ENCODE assay signal across 12 cellular contexts in the genomic region with DNA sequence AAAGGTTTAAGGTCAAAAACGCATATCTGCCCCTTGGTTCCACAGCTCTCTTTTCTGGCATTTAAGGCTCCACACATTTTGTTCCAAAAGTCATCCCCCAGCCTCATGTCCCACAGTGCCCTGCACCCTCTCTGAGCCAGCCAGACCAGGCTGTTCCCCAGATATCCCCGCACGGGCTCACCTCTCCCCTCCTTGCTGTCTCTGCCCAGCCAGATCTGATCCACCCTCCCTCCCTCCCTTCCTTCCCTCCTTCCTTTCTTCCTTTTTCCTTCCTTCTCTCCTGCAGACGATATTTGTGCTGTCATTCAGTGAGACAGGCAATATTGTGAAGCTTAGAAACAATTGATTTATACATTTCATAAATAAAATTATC. TPM values are rescaled to one million over a fixed set of nuclear protein-coding genes. Genes with fewer than 3 reads are reported as not detected.
DNase-seq lines count a peak whose midpoint lies in the region; ATAC-seq and TF ChIP-seq lines count a peak whose summit lies in the region.
"Had no signal": no experiment of that assay in that cellular context is flagged by ENCODE, and none has a peak within 500 bp of the region (broad histone marks: within the 10 kb centered on the region; RNA-seq: fewer than 3 reads in every experiment).

No MANE protein-coding gene starts in this region.

- H3K79me2 ChIP-seq in PC-9 (ENCODE audit: low read depth): no peaks in the 10 kb centered on the region
- no peaks in the 10 kb centered on the region for H3K79me2 ChIP-seq in OCI-LY7 (ENCODE audit: insufficient read depth, low read depth, low read length)

- no TSS peak for BruUV-seq in PC-9 (replicated peaks; lab: Mats Ljungman, UMichigan)
- no TSS peak for BruUV-seq in OCI-LY7 (replicated peaks; lab: Mats Ljungman, UMichigan)

- H3K4me3 ChIP-seq in PC-9 (peak overlapping the region; percentile 5; the same call in 1 of the 2 replicates), duodenal mucosa (ENCODE audit: low read depth in 1 of 2, low read length in 2 of 2) (no peak overlapping the region), thoracic aorta (peak overlapping the region; percentile 40), OCI-LY7 (ENCODE audit: low read depth, low read length, poor library complexity, severe bottlenecking) (no peak overlapping the region)

- H2AFZ ChIP-seq in PC-9 (peak overlapping the region; percentile 69; the same call in 1 of the 2 replicates), OCI-LY7 (ENCODE audit: low read length) (no peak overlapping the region)

- H3K9ac ChIP-seq in duodenal mucosa (ENCODE audit: low read depth in 1 of 2, low read length in 2 of 2): no peak overlapping the region

- peak overlapping the region; percentile 63 for H3K4me2 ChIP-seq in PC-9
- no peak overlapping the region for H3K4me2 ChIP-seq in OCI-LY7 (ENCODE audit: low read length)

- TF ChIP-seq CTCF in PC-9 (conservative IDR thresholded peaks at IDR 0.05): no peak
- no peak for TF ChIP-seq CTCF in mesothelial cell of epicardium (IDR thresholded peaks at IDR 0.05; ENCODE audit: unreplicated experiment)
- no peak for TF ChIP-seq CTCF in thoracic aorta (IDR thresholded peaks at IDR 0.05)
- TF ChIP-seq CTCF in OCI-LY7 (conservative IDR thresholded peaks at IDR 0.05; ENCODE audit: low read length): no peak

- peak overlapping the region; percentile 3 for H3K27ac Mint-ChIP-seq in mesothelial cell of epicardium
- H3K27ac Mint-ChIP-seq: activated T-helper 17 cell treated with anti-CD3 and anti-CD28 coated beads, Interleukin-2, amount 50 U/mL, for 72 hours had no signal

- H3K9me3 Mint-ChIP-seq in mesothelial cell of epicardium: no peaks in the 10 kb centered on the region
- H3K9me3 Mint-ChIP-seq: activated T-helper 17 cell treated with anti-CD3 and anti-CD28 coated beads, Interleukin-2, amount 50 U/mL, for 72 hours had no signal

- CTCF ChIA-PET in PC-9 (lab: Charles Lee) (interaction anchor here (0.6 to 2.5 kb wide), 8 partner anchors 17 to 224 kb away, joined by 3 to 10 read pairs (median 4); no protein-coding TSS in a partner anchor), OCI-LY7 (lab: Charles Lee; ENCODE audit: unreplicated experiment) (interaction anchor here (0.6 to 0.9 kb wide), 2 partner anchors 10 to 33 kb away, joined by 4 to 5 read pairs; no protein-coding TSS in a partner anchor)

- no peaks in the 10 kb centered on the region for H3K27me3 Mint-ChIP-seq in mesothelial cell of epicardium (ENCODE audit: low read depth)
- H3K27me3 Mint-ChIP-seq: activated T-helper 17 cell treated with anti-CD3 and anti-CD28 coated beads, Interleukin-2, amount 50 U/mL, for 72 hours had no signal

- intact Hi-C loops in PC-9 (cut with micrococcal nuclease; ENCODE audit: unreplicated experiment) (loop anchor here (1.0 kb wide), 6 partner anchors 24 to 170 kb away; no protein-coding TSS in a partner anchor), OCI-LY7 (cut with micrococcal nuclease; ENCODE audit: unreplicated experiment) (no loop called here)

- peaks cover 37% of the 10 kb centered on the region for H3F3A ChIP-seq in PC-9 (ENCODE audit: insufficient read depth, low read depth)

- peaks cover 14% of the 10 kb centered on the region for H3K4me1 Mint-ChIP-seq in mesothelial cell of epicardium
- H3K4me1 Mint-ChIP-seq: activated T-helper 17 cell treated with anti-CD3 and anti-CD28 coated beads, Interleukin-2, amount 50 U/mL, for 72 hours had no signal

- H3K4me3 Mint-ChIP-seq in mesothelial cell of epicardium: no peak overlapping the region
- H3K4me3 Mint-ChIP-seq: activated T-helper 17 cell treated with anti-CD3 and anti-CD28 coated beads, Interleukin-2, amount 50 U/mL, for 72 hours had no signal

- H3K9me3 ChIP-seq in PC-9 (ENCODE audit: insufficient read depth, low read depth) (no peaks in the 10 kb centered on the region), duodenal mucosa (ENCODE audit: control insufficient read depth in 1 of 2, low read length in 2 of 2) (no peaks in the 10 kb centered on the region), thoracic aorta (no peaks in the 10 kb centered on the region), OCI-LY7 (ENCODE audit: low read length) (no peaks in the 10 kb centered on the region)

- no peaks in the 10 kb centered on the region for H4K20me1 ChIP-seq in PC-9 (ENCODE audit: insufficient read depth)
- H4K20me1 ChIP-seq in OCI-LY7 (ENCODE audit: insufficient read depth, low read length): no peaks in the 10 kb centered on the region

- ATAC-seq in thoracic aorta (ENCODE audit: insufficient number of reproducible peaks, low FRiP score, low read depth): no peak
- no peak for ATAC-seq in stimulated activated naive CD8-positive, alpha-beta T cell treated with anti-CD3 and anti-CD28 coated beads, Interleukin-15, Interleukin-2, amounts not matched to agents 100 U/mL and 50 U/mL, for 24 hours
- ATAC-seq: activated T-helper 17 cell treated with anti-CD3 and anti-CD28 coated beads, Interleukin-2, amount 50 U/mL, for 72 hours had no signal

- H3K9me2 ChIP-seq in PC-9 (ENCODE audit: insufficient read depth) (no peaks in the 10 kb centered on the region), OCI-LY7 (ENCODE audit: insufficient read depth, low read length) (no peaks in the 10 kb centered on the region)

- POLR2A ChIA-PET in PC-9 (lab: Charles Lee; ENCODE audit: unreplicated experiment): interaction anchor here (0.5 to 1.2 kb wide), 7 partner anchors 31 to 249 kb away, joined by 5 to 12 read pairs (median 10); partner anchors contain the start of genes ATP6V0E1 and RPL26L1
- POLR2A ChIA-PET in OCI-LY7 (lab: Charles Lee): interaction anchor here (0.6 kb wide), 1 partner anchor 45 kb away, joined by 4 read pairs; no protein-coding TSS in a partner anchor

- H3K4me1 ChIP-seq in PC-9 (replicated peaks; ENCODE audit: insufficient read depth) (peaks cover 44% of the 10 kb centered on the region), duodenal mucosa (ENCODE audit: control insufficient read depth in 1 of 2, insufficient read depth in 2 of 2, low read length in 2 of 2) (peaks cover 11 to 16% of the 10 kb centered on the region in 2 donors), thoracic aorta (ENCODE audit: control insufficient read depth in 1 of 2, low read depth in 2 of 2) (peaks cover 25 to 54% of the 10 kb centered on the region in 2 donors), OCI-LY7 (ENCODE audit: insufficient read depth, low read length, poor library complexity, severe bottlenecking) (no peaks in the 10 kb centered on the region)

- H3K27ac ChIP-seq in PC-9 (peak overlapping the region; percentile 96), duodenal mucosa (ENCODE audit: low read depth, low read length) (peak overlapping the region; percentile 81), thoracic aorta (peak overlapping the region; percentile 94 to 99), OCI-LY7 (ENCODE audit: low read depth, low read length, poor library complexity, severe bottlenecking) (no peak overlapping the region)
- H3K27ac ChIP-seq: VCaP had no signal

- H3K27me3 ChIP-seq in PC-9 (ENCODE audit: insufficient read depth, low read depth) (no peaks in the 10 kb centered on the region), duodenal mucosa (ENCODE audit: control insufficient read depth in 1 of 2, insufficient read depth in 2 of 2, low read length in 2 of 2) (no peaks in the 10 kb centered on the region), thoracic aorta (replicated peaks; ENCODE audit: insufficient read depth) (no peaks in the 10 kb centered on the region)

- no peaks in the 10 kb centered on the region for H3K36me3 Mint-ChIP-seq in mesothelial cell of epicardium

- H3K36me3 ChIP-seq in PC-9 (ENCODE audit: low read depth) (no peaks in the 10 kb centered on the region), duodenal mucosa (ENCODE audit: control insufficient read depth in 1 of 2, insufficient read depth in 2 of 2, low read length in 2 of 2) (no peaks in the 10 kb centered on the region), thoracic aorta (no peaks in the 10 kb centered on the region), OCI-LY7 (ENCODE audit: insufficient read depth, low read length) (no peaks in the 10 kb centered on the region)

- no peak for DNase-seq in PC-9
- DNase-seq in mesothelial cell of epicardium (ENCODE audit: low spot score in 2 of 2, unreplicated experiment in 2 of 2): no peak
- DNase-seq in thoracic aorta (ENCODE audit: low spot score): no peak
- no peak for DNase-seq in activated CD8-positive, alpha-beta memory T cell treated with anti-CD3 and anti-CD28 coated beads, Interleukin-2, amount 50 U/mL, for 4 hours
- DNase-seq in stimulated activated naive CD8-positive, alpha-beta T cell treated with anti-CD3 and anti-CD28 coated beads, Interleukin-15, Interleukin-2, amounts not matched to agents 100 U/mL and 50 U/mL, for 24 hours: no peak
- no peak for DNase-seq in OCI-LY7 (ENCODE audit: low spot score)
- no peak for DNase-seq in activated CD8-positive, alpha-beta memory T cell treated with anti-CD3 and anti-CD28 coated beads for 24 hours
- DNase-seq: NCI-H2029 treated with DMSO at 0.1 percent for 48 hours; stimulated activated CD4-positive, alpha-beta T cell treated with anti-CD3 and anti-CD28 coated beads, Interleukin-4, amount 100 ng/mL, for 4 hours had no signal

RNA-seq across cellular contexts. Expression of gene DUSP1, which starts 37.0 kb away (rescaled TPM):
- total RNA-seq in PC-9 (2021) (10.3 and 18.4 TPM in 2 replicates), mesothelial cell of epicardium (116 to 126 TPM (median 120 TPM) in 3 replicates), thoracic aorta (1,000 to 10,000 TPM in 1 of 2 donors, 100 to 1,000 TPM in 1; 813 to 3,699 TPM), OCI-LY7 (2022) (4.5 and 5.3 TPM in 2 replicates)
- total RNA-seq in OCI-LY7 (2014; rRNA removed; shearing (Covaris generic)): 5.3 and 7.0 TPM in 2 replicates

Comparison
In these comparisons a context has a peak if more than half of its experiments do, and no peak if none do; other contexts are left out.
1. H3K4me3 ChIP-seq: peak in PC-9 (single experiment) and thoracic aorta (single experiment); none in duodenal mucosa (0 of 2) and OCI-LY7 (single experiment).